ENCODE assay signal across 1 cellular context in genomic region chr1:248821101-248821500, GRCh38.
TF ChIP-seq lines count a peak whose summit lies in the region.

No MANE protein-coding gene starts in this region.

TF ChIP-seq in SK-N-SH, 30 proteins besides CTCF, POLR2A, EP300 and RAD21 (continued from another document):
- TF ChIP-seq, protein P1, sequence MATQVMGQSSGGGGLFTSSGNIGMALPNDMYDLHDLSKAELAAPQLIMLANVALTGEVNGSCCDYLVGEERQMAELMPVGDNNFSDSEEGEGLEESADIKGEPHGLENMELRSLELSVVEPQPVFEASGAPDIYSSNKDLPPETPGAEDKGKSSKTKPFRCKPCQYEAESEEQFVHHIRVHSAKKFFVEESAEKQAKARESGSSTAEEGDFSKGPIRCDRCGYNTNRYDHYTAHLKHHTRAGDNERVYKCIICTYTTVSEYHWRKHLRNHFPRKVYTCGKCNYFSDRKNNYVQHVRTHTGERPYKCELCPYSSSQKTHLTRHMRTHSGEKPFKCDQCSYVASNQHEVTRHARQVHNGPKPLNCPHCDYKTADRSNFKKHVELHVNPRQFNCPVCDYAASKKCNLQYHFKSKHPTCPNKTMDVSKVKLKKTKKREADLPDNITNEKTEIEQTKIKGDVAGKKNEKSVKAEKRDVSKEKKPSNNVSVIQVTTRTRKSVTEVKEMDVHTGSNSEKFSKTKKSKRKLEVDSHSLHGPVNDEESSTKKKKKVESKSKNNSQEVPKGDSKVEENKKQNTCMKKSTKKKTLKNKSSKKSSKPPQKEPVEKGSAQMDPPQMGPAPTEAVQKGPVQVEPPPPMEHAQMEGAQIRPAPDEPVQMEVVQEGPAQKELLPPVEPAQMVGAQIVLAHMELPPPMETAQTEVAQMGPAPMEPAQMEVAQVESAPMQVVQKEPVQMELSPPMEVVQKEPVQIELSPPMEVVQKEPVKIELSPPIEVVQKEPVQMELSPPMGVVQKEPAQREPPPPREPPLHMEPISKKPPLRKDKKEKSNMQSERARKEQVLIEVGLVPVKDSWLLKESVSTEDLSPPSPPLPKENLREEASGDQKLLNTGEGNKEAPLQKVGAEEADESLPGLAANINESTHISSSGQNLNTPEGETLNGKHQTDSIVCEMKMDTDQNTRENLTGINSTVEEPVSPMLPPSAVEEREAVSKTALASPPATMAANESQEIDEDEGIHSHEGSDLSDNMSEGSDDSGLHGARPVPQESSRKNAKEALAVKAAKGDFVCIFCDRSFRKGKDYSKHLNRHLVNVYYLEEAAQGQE (IDR thresholded peaks at IDR 0.05; ENCODE audit: low read depth, low read length): no peak
- TF ChIP-seq RFX5 (IDR thresholded peaks at IDR 0.05; ENCODE audit: low read length) (no peak), RCOR1 (IDR thresholded peaks at IDR 0.05; ENCODE audit: low read length) (no peak), NRF1 (IDR thresholded peaks at IDR 0.05; ENCODE audit: low read depth, low read length) (no peak), SMC3 (IDR thresholded peaks at IDR 0.05; ENCODE audit: low read depth, low read length) (no peak), IRF3 (IDR thresholded peaks at IDR 0.05; ENCODE audit: low read depth, low read length) (no peak), ZBTB33 (IDR thresholded peaks at IDR 0.05; ENCODE audit: borderline replicate concordance, low read depth) (peak; percentile 56; the same call in 1 of the 2 replicates)
